Comparison of ENCODE assay signal across 23 cellular contexts in the genomic region with DNA sequence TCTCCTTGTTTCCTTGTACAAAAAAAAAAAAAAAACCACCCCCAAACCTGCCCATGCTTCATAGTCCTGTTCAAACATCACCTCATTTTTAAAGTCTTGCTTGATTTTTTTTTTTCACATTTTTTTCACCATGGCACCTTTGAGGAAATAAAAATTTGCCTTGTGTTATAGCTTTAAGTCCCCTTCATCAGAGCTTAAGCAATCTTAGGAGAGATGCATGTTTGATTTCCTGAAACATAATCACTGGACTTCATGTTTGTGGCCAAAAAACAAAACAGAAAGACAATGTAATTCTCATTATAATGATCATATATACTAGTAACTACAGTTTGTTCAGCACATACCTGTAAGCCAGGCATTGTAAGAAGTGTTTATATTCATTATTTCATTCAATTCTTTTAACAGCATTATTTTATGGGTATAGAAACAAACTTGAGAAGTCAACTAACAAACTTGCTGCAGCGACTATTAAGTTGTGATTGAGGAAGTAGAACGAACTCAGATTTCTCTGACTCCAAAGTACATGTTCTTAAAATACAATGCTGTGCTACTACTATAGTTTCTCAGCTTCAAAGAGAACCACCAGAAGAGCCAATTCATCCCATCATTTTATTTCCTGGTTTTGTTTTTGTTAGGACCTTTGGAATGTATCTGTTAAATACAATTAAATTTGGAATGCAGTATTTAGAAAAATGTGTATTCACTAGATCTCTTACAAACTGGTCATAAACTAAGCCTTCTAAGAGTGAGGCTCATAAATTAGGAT.
DNase-seq lines count a peak whose midpoint lies in the region; ATAC-seq and TF ChIP-seq lines count a peak whose summit lies in the region.
"Had no signal": no experiment of that assay in that cellular context is flagged by ENCODE, and none has a peak within 500 bp of the region (broad histone marks: within the 10 kb centered on the region; RNA-seq: fewer than 3 reads in every experiment).

No MANE protein-coding gene starts in this region.

- peaks cover 32% of the 10 kb centered on the region for H3K4me1 ChIP-seq in A673 (ENCODE audit: insufficient read depth, low read length, poor library complexity, severe bottlenecking)
- peaks cover 3% of the 10 kb centered on the region; the same call in 1 of the 2 replicates for H3K4me1 ChIP-seq in IMR-90 (ENCODE audit: control insufficient read depth, insufficient read depth, low read length)
- no peaks in the 10 kb centered on the region for H3K4me1 ChIP-seq in colonic mucosa
- H3K4me1 ChIP-seq in mesodermal cell (ENCODE audit: control insufficient read depth, insufficient read depth, low read length, poor library complexity, severe bottlenecking): peaks cover 23% of the 10 kb centered on the region
- H3K4me1 ChIP-seq in CD8-positive, alpha-beta T cell (ENCODE audit: insufficient read depth, low read length): no peaks in the 10 kb centered on the region

- no peaks in the 10 kb centered on the region for H3K9me3 Mint-ChIP-seq in CD8-positive, alpha-beta T cell
- H3K9me3 Mint-ChIP-seq: activated naive CD4-positive, alpha-beta T cell treated with anti-CD3 and anti-CD28 coated beads, Interleukin-2, amount 10 ng/mL, durations not matched to agents 7 days and 5 days; brain; CD8-positive, alpha-beta memory T cell; effector memory CD8-positive, alpha-beta T cell had no signal

- dilution Hi-C loops in IMR-90 (cut with HindIII; ENCODE audit: low sequenced_read_pairs, unreplicated experiment): no loop called here

- H3K9me3 ChIP-seq in A673 (ENCODE audit: low read depth, low read length, poor library complexity, severe bottlenecking) (no peaks in the 10 kb centered on the region), IMR-90 (ENCODE audit: control insufficient read depth, insufficient read depth, low read length) (no peaks in the 10 kb centered on the region), colonic mucosa (no peaks in the 10 kb centered on the region), mesodermal cell (ENCODE audit: control insufficient read depth, low read length) (no peaks in the 10 kb centered on the region)
- no peaks in the 10 kb centered on the region for H3K9me3 ChIP-seq in CD8-positive, alpha-beta T cell (ENCODE audit: low read length)
- H3K9me3 ChIP-seq: uterus had no signal

- no peak for TF ChIP-seq CTCF in A673 (conservative IDR thresholded peaks at IDR 0.05; ENCODE audit: low read depth, low read length)
- TF ChIP-seq CTCF in IMR-90 (conservative IDR thresholded peaks at IDR 0.05; ENCODE audit: low read depth, low read length): no peak
- no peak for TF ChIP-seq CTCF in colonic mucosa (IDR thresholded peaks at IDR 0.05)
- no peak for TF ChIP-seq CTCF in CD8-positive, alpha-beta T cell (IDR thresholded peaks at IDR 0.05)

- H3K9ac ChIP-seq in IMR-90 (ENCODE audit: low read depth, low read length): no peak overlapping the region
- H3K9ac ChIP-seq in colonic mucosa (ENCODE audit: low read depth in 2 of 2, low read length in 2 of 2): no peak overlapping the region

- peaks cover 9% of the 10 kb centered on the region for H3K9me1 ChIP-seq in IMR-90 (ENCODE audit: insufficient read depth, low read length)

- peak overlapping the region; percentile 52 for H2BK5ac ChIP-seq in IMR-90 (ENCODE audit: low read depth, low read length, poor library complexity, severe bottlenecking)

- H3K27ac Mint-ChIP-seq in CD8-positive, alpha-beta T cell: no peak overlapping the region
- H3K27ac Mint-ChIP-seq: activated naive CD4-positive, alpha-beta T cell treated with anti-CD3 and anti-CD28 coated beads, Interleukin-2, amount 10 ng/mL, durations not matched to agents 7 days and 5 days; CD8-positive, alpha-beta memory T cell had no signal

- no peak overlapping the region; the same call in 1 of the 2 replicates for H3K4me2 ChIP-seq in IMR-90 (ENCODE audit: low read depth, low read length)

- H2AK9ac ChIP-seq in IMR-90 (replicated peaks; ENCODE audit: low read depth, low read length, poor library complexity): no peak overlapping the region

- peaks cover 22% of the 10 kb centered on the region for H3K36me3 Mint-ChIP-seq in CD8-positive, alpha-beta T cell

- POLR2A ChIA-PET in A673 (lab: Charles Lee; ENCODE audit: low non-redundant PET): no interaction called here
- POLR2A ChIA-PET in IMR-90 (lab: Charles Lee; ENCODE audit: unreplicated experiment): no interaction called here
- POLR2A ChIA-PET in CD8-positive, alpha-beta T cell (lab: Charles Lee): interaction anchor here (1.1 kb wide), 1 partner anchor 14 kb away, joined by 3 read pairs; no protein-coding TSS in a partner anchor

- no peak overlapping the region for H3K18ac ChIP-seq in IMR-90 (ENCODE audit: low read depth, low read length)

- H3K27me3 ChIP-seq in A673 (replicated peaks; ENCODE audit: insufficient read depth, low read depth, low read length, poor library complexity): no peaks in the 10 kb centered on the region
- no peaks in the 10 kb centered on the region for H3K27me3 ChIP-seq in IMR-90 (ENCODE audit: control insufficient read depth, insufficient read depth, low read length)
- no peaks in the 10 kb centered on the region for H3K27me3 ChIP-seq in colonic mucosa
- H3K27me3 ChIP-seq in CD8-positive, alpha-beta T cell (ENCODE audit: insufficient read depth, low read length): no peaks in the 10 kb centered on the region
- H3K27me3 ChIP-seq: uterus had no signal

- H3K56ac ChIP-seq in IMR-90 (ENCODE audit: extremely low read depth, insufficient read depth, low read length): no peak overlapping the region

- no peak for TF ChIP-seq RAD21 in IMR-90 (IDR thresholded peaks at IDR 0.05; ENCODE audit: low read length)

- no peak overlapping the region for H3K4ac ChIP-seq in IMR-90 (ENCODE audit: low read depth, low read length)

- no peak overlapping the region for H3K4me3 Mint-ChIP-seq in CD8-positive, alpha-beta T cell
- H3K4me3 Mint-ChIP-seq: activated naive CD4-positive, alpha-beta T cell treated with anti-CD3 and anti-CD28 coated beads, Interleukin-2, amount 10 ng/mL, durations not matched to agents 7 days and 5 days; brain; CD8-positive, alpha-beta memory T cell; effector memory CD8-positive, alpha-beta T cell had no signal

- no peak overlapping the region for H2BK20ac ChIP-seq in IMR-90 (ENCODE audit: low read depth, low read length)

- peak overlapping the region; percentile 65; the same call in 1 of the 2 replicates for H3K14ac ChIP-seq in IMR-90 (replicated peaks; ENCODE audit: low read depth, low read length)

- peaks cover 5% of the 10 kb centered on the region; the same call in 1 of the 2 replicates for H4K20me1 ChIP-seq in IMR-90 (ENCODE audit: insufficient read depth, low read length)

- H3K4me3 ChIP-seq in A673 (ENCODE audit: low read depth, low read length, poor library complexity, severe bottlenecking): no peak overlapping the region
- no peak overlapping the region for H3K4me3 ChIP-seq in IMR-90 (ENCODE audit: insufficient read depth, low read depth, low read length)
- no peak overlapping the region for H3K4me3 ChIP-seq in colonic mucosa
- H3K4me3 ChIP-seq in mesodermal cell (ENCODE audit: extremely low read depth, insufficient read depth, low read length, poor library complexity, severe bottlenecking): no peak overlapping the region
- no peak overlapping the region for H3K4me3 ChIP-seq in CD8-positive, alpha-beta T cell (ENCODE audit: low read depth, low read length)
- H3K4me3 ChIP-seq: uterus had no signal

- no peak overlapping the region for H2BK120ac ChIP-seq in IMR-90 (ENCODE audit: low read depth, low read length)

- TF ChIP-seq POLR2A in IMR-90 (IDR thresholded peaks at IDR 0.05; ENCODE audit: low read depth, low read length): no peak

- no peak overlapping the region for H2AFZ ChIP-seq in IMR-90 (replicated peaks; ENCODE audit: low read length, poor library complexity)

- intact Hi-C loops in A673 (cut with micrococcal nuclease; ENCODE audit: unreplicated experiment) (no loop called here), IMR-90 (cut with micrococcal nuclease) (no loop called here), colonic mucosa (cut with DNase I) (no loop called here)
- intact Hi-C loops in CD8-positive, alpha-beta T cell (cut with DNase I, micrococcal nuclease): no loop called here

- in situ Hi-C loops in IMR-90 (cut with MboI; ENCODE audit: low sequenced_read_pairs): no loop called here

- H3K79me1 ChIP-seq in IMR-90 (ENCODE audit: low read depth in 1 of 2, low read length in 2 of 2): peaks cover 28 to 50% of the 10 kb centered on the region in 2 experiments

- no peak overlapping the region for H3K23ac ChIP-seq in IMR-90 (ENCODE audit: low read depth, low read length)

- H4K91ac ChIP-seq in IMR-90 (ENCODE audit: insufficient read depth, low read depth, low read length): no peak overlapping the region

- no peak overlapping the region for H2AK5ac ChIP-seq in IMR-90 (ENCODE audit: low read depth, low read length)

- peak; percentile 56 for ATAC-seq in IMR-90 (ENCODE audit: low read depth)
- no peak for ATAC-seq in HG02798 (IDR thresholded peaks at IDR 0.05; ENCODE audit: poor library complexity, unreplicated experiment)
- ATAC-seq in CD8-positive, alpha-beta T cell: no peak
- ATAC-seq: effector memory CD8-positive, alpha-beta T cell; sciatic nerve had no signal

- BruUV-seq in A673 (replicated peaks; lab: Mats Ljungman, UMichigan) (no TSS peak), IMR-90 (replicated peaks; lab: Mats Ljungman, UMichigan) (no TSS peak)

- no peak overlapping the region for H2BK15ac ChIP-seq in IMR-90 (ENCODE audit: low read depth, low read length)

- H3K4me1 Mint-ChIP-seq in CD8-positive, alpha-beta T cell (ENCODE audit: low read depth): peaks cover 26% of the 10 kb centered on the region

- CTCF ChIA-PET in A673 (lab: Charles Lee): interaction anchor here (0.6 kb wide), 1 partner anchor 181 kb away, joined by 3 read pairs; no protein-coding TSS in a partner anchor
- CTCF ChIA-PET in IMR-90 (lab: Yijun Ruan, JAX): no interaction called here
- CTCF ChIA-PET in CD8-positive, alpha-beta T cell (lab: Charles Lee): no interaction called here

- DNase-seq in A673 (ENCODE audit: low spot score) (peak; percentile 33), IMR-90 (no peak), colonic mucosa (no peak), NCI-H2196 treated with DMSO at 0.1 percent for 48 hours (lab: John Stamatoyannopoulos, UW; ENCODE audit: unreplicated experiment) (no peak), COR-L47 (lab: John Stamatoyannopoulos, UW) (no peak)
- no peak for DNase-seq in CD8-positive, alpha-beta T cell
- DNase-seq: activated CD4-positive, alpha-beta T cell treated with anti-CD3 and anti-CD28 coated beads, Interleukin-2, amount 50 U/mL, for 4 hours; activated naive CD4-positive, alpha-beta T cell treated with anti-CD3 and anti-CD28 coated beads, Interleukin-2, amount 10 ng/mL, durations not matched to agents 7 days and 5 days; activated T-cell treated with anti-CD3 and anti-CD28 coated beads for 4 hours; CD8-positive, alpha-beta memory T cell; effector memory CD8-positive, alpha-beta T cell; GOT3; hypothalamus; KBM-7; kidney; NCI-H1048; NCI-H2107; stimulated activated CD4-positive, alpha-beta T cell treated with anti-CD3 and anti-CD28 coated beads, Interleukin-1b, Interleukin-23, amount 100 ng/mL, for 48 hours; uterus had no signal

- H3K27ac ChIP-seq in A673 (ENCODE audit: low read depth, low read length, poor library complexity, severe bottlenecking) (peak overlapping the region; percentile 26), IMR-90 (ENCODE audit: insufficient read depth, low read length) (no peak overlapping the region), colonic mucosa (peak overlapping the region; percentile 42), mesodermal cell (ENCODE audit: low read depth, low read length, severe bottlenecking) (peak overlapping the region; percentile 7)
- H3K27ac ChIP-seq in CD8-positive, alpha-beta T cell (ENCODE audit: low read depth, low read length): no peak overlapping the region
- H3K27ac ChIP-seq: uterus had no signal

- H4K5ac ChIP-seq in IMR-90 (ENCODE audit: low read depth, low read length): no peak overlapping the region

- H3K27me3 Mint-ChIP-seq in CD8-positive, alpha-beta T cell (ENCODE audit: low read depth): no peaks in the 10 kb centered on the region
- H3K27me3 Mint-ChIP-seq: activated naive CD4-positive, alpha-beta T cell treated with anti-CD3 and anti-CD28 coated beads, Interleukin-2, amount 10 ng/mL, durations not matched to agents 7 days and 5 days; brain; CD8-positive, alpha-beta memory T cell; effector memory CD8-positive, alpha-beta T cell had no signal

- no CpG with 5 or more reads among the region's 2 CpGs for WGBS in IMR-90 (ENCODE audit: extremely low coverage in 2 of 2, insufficient read length in 1 of 2), 2 experiments
- whole genome bisulfite sequencing in mesodermal cell (ENCODE audit: insufficient coverage in 2 of 2), 2 experiments: no CpG with 5 or more reads among the region's 2 CpGs

- no peak overlapping the region for H4K8ac ChIP-seq in IMR-90 (ENCODE audit: low read depth in 2 of 2, low read length in 2 of 2)

- H3K36me3 ChIP-seq in A673 (ENCODE audit: insufficient read depth, low read length, poor library complexity, severe bottlenecking) (no peaks in the 10 kb centered on the region), IMR-90 (ENCODE audit: control insufficient read depth, insufficient read depth, low read length) (peaks cover 4% of the 10 kb centered on the region), colonic mucosa (no peaks in the 10 kb centered on the region), mesodermal cell (ENCODE audit: control insufficient read depth, insufficient read depth, low read length) (peaks cover 12% of the 10 kb centered on the region)
- H3K36me3 ChIP-seq in CD8-positive, alpha-beta T cell (ENCODE audit: insufficient read depth, low read length): no peaks in the 10 kb centered on the region
- H3K36me3 ChIP-seq: uterus had no signal

Comparison
In these comparisons a context has a peak if more than half of its experiments do, and no peak if none do; other contexts are left out.
1. H3K27ac ChIP-seq: peak in A673 (single experiment), colonic mucosa (single experiment) and mesodermal cell (single experiment); none in IMR-90 (single experiment) and CD8-positive, alpha-beta T cell (single experiment).